In genomic region chr6:129251669-129252376, GRCh38 we compare ENCODE assay signal across 9 cellular contexts.
A peak's percentile ranks its signal among the peaks of the same experiment; 100 is the strongest.
DNase-seq lines count a peak whose midpoint lies in the region; ATAC-seq, FAIRE-seq and TF ChIP-seq lines count a peak whose summit lies in the region.
"Had no signal": no experiment of that assay in that cellular context is flagged by ENCODE, and none has a peak within 500 bp of the region (broad histone marks: within the 10 kb centered on the region; RNA-seq: fewer than 3 reads in every experiment).

No MANE protein-coding gene starts in this region.

- no peak overlapping the region for H3K27ac ChIP-seq in A549

- no peak overlapping the region for H3K27ac Mint-ChIP-seq in T-helper 17 cell
- no peak overlapping the region for H3K27ac Mint-ChIP-seq in MCF 10A (ENCODE audit: low read depth, unreplicated experiment)
- H3K27ac Mint-ChIP-seq: stimulated activated naive CD8-positive, alpha-beta T cell treated with anti-CD3 and anti-CD28 coated beads, Interleukin-15, Interleukin-2, amounts not matched to agents 100 ng/mL and 50 ng/mL, for 24 hours had no signal

- TF ChIP-seq CTCF in A549 (IDR thresholded peaks at IDR 0.05) (peak; percentile 56), GM12873 (IDR thresholded peaks at IDR 0.05; ENCODE audit: insufficient read depth, low read depth, low read length, missing control alignments) (peak; percentile 79), MCF 10A (IDR thresholded peaks at IDR 0.05; ENCODE audit: unreplicated experiment) (peak; percentile 88)

- WGBS in A549 (ENCODE audit: missing lambda C conversion rate), result 45% methylated on average over 13 of the region's 13 CpGs

- intact Hi-C loops in MCF 10A (cut with micrococcal nuclease), result loop anchor here (1.0 to 10.0 kb wide), 7 partner anchors 120 to 1515 kb away; partner anchors contain the start of gene PTPRK

- no peaks in the 10 kb centered on the region for H3K9me3 Mint-ChIP-seq in MCF 10A (ENCODE audit: unreplicated experiment)
- H3K9me3 Mint-ChIP-seq: stimulated activated naive CD8-positive, alpha-beta T cell treated with anti-CD3 and anti-CD28 coated beads, Interleukin-15, Interleukin-2, amounts not matched to agents 100 ng/mL and 50 ng/mL, for 24 hours had no signal

- POLR2A ChIA-PET in A549 (lab: Yijun Ruan, JAX) (no interaction called here), MCF 10A (lab: Yijun Ruan, JAX) (interaction anchor here (1.1 to 2.9 kb wide), 2 partner anchors 444 to 446 kb away, joined by 3 to 8 read pairs; no protein-coding TSS in a partner anchor)

- H3K36me3 Mint-ChIP-seq in T-helper 17 cell (ENCODE audit: low read depth), result no peaks in the 10 kb centered on the region
- no peaks in the 10 kb centered on the region for H3K36me3 Mint-ChIP-seq in MCF 10A (ENCODE audit: insufficient read depth, unreplicated experiment)

- TF ChIP-seq EP300 in A549 (IDR thresholded peaks at IDR 0.05), result no peak

- peak overlapping the region; percentile 43; the same call in 2 of the 3 replicates for H3K4me2 ChIP-seq in A549

- no peaks in the 10 kb centered on the region for H3K4me1 ChIP-seq in A549

- peak; percentile 63 to 68 for TF ChIP-seq RAD21 in A549 (conservative IDR thresholded peaks at IDR 0.05 in 1 of 2, IDR thresholded peaks at IDR 0.05 in 1 of 2)

- H3K9me3 ChIP-seq in A549 (no peaks in the 10 kb centered on the region), T-helper 17 cell (ENCODE audit: control insufficient read depth, low read length, poor library complexity, severe bottlenecking) (no peaks in the 10 kb centered on the region)

- H3K4me3 Mint-ChIP-seq in T-helper 17 cell (no peak overlapping the region), MCF 10A (ENCODE audit: unreplicated experiment) (no peak overlapping the region)
- H3K4me3 Mint-ChIP-seq: stimulated activated naive CD8-positive, alpha-beta T cell treated with anti-CD3 and anti-CD28 coated beads, Interleukin-15, Interleukin-2, amounts not matched to agents 100 ng/mL and 50 ng/mL, for 24 hours had no signal

- FAIRE-seq in A549 (lab: Jason Lieb, UNC), result no peak

- DNase-seq in A549 (ENCODE audit: low read depth in 1 of 2, low spot score in 1 of 2) (peak; percentile 8 to 55), MV-4-11 (lab: John Stamatoyannopoulos, UW) (peak; percentile 41), T-helper 17 cell (peak in 1 of 3 donors; percentile 40), MCF 10A (ENCODE audit: unreplicated experiment) (peak; percentile 77), islet precursor cell (peak; percentile 75)
- peak; percentile 70 for DNase-seq in stimulated activated CD4-positive, alpha-beta T cell treated with anti-CD3 and anti-CD28 coated beads, Interleukin-4, amount 100 ng/mL, for 24 hours

- no peak overlapping the region for H3K4me3 ChIP-seq in A549

- H3K27me3 Mint-ChIP-seq in T-helper 17 cell, result peaks cover 22% of the 10 kb centered on the region
- peaks cover 67% of the 10 kb centered on the region for H3K27me3 Mint-ChIP-seq in MCF 10A (ENCODE audit: insufficient read depth, unreplicated experiment)

- CTCF ChIA-PET in A549 (lab: Yijun Ruan, JAX) (interaction anchor here (0.9 to 2.4 kb wide), 13 partner anchors 9 to 1396 kb away, joined by 3 to 7 read pairs (median 3); no protein-coding TSS in a partner anchor), MCF 10A (lab: Yijun Ruan, JAX) (interaction anchor here (0.5 to 4.7 kb wide), 28 partner anchors 8 to 1888 kb away, joined by 3 to 52 read pairs (median 3); no protein-coding TSS in a partner anchor)

- peak; percentile 64 to 81; a peak in 5 of 6 replicates for ATAC-seq in A549
- ATAC-seq in HG02623 (IDR thresholded peaks at IDR 0.05; ENCODE audit: unreplicated experiment), result peak; percentile 94
- ATAC-seq in T-helper 17 cell, result peak; percentile 88

- TF ChIP-seq POLR2A in A549 (IDR thresholded peaks at IDR 0.05; ENCODE audit: low read length), result no peak

- BruUV-seq in MCF 10A (replicated peaks; lab: Mats Ljungman, UMichigan), result no TSS peak

- peaks cover 12% of the 10 kb centered on the region for H3K4me1 Mint-ChIP-seq in T-helper 17 cell
- H3K4me1 Mint-ChIP-seq in MCF 10A (ENCODE audit: insufficient read depth, unreplicated experiment), result no peaks in the 10 kb centered on the region

TF ChIP-seq in A549, 52 proteins besides CTCF, POLR2A, EP300 and RAD21:
- TF ChIP-seq SMC3 (IDR thresholded peaks at IDR 0.05) (peak; percentile 49), MAZ (IDR thresholded peaks at IDR 0.05; ENCODE audit: borderline replicate concordance, low read depth, low read length) (no peak)
